ENCODE assay signal across 27 cellular contexts in the genomic region with DNA sequence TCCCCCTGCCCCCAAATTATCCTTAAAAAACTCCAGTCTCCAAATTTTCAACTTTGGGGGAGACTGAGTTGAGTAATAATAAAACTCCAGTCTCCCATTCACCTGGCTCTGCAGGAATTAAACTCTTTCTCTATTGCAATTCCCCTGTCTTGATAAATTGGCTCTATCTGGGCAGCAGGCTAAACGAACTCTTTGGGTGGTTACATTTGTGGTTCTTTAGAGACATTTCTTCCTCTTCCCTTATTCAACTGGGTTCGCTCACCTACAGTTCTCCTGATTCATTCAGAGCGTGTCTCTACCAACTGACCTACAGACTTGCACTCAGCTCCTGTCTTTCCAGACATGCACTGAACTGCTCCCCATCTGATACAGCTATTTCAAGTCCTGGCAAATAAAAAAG.
"Had no signal": no experiment of that assay in that cellular context is flagged by ENCODE, and none has a peak within 500 bp of the region (broad histone marks: within the 10 kb centered on the region; RNA-seq: fewer than 3 reads in every experiment).

No MANE protein-coding gene starts in this region.

- ATAC-seq: esophagus mucosa, gastrocnemius medialis, heart right ventricle, left cardiac atrium, left lung, left ventricle myocardium superior, lower lobe of right lung, mucosa of descending colon had no signal

- H3K36me3 ChIP-seq: esophagus squamous epithelium, heart right ventricle, left lung, lower lobe of right lung had no signal

- H3K4me3 ChIP-seq: coronary artery, dorsolateral prefrontal cortex, esophagus squamous epithelium, gastrocnemius medialis, heart right ventricle, left lung, lower lobe of right lung, mucosa of descending colon had no signal

- H3K4me1 ChIP-seq: gastrocnemius medialis, heart right ventricle, left lung, lower lobe of right lung had no signal

- DNase-seq: dermis blood vessel endothelial cell; dorsolateral prefrontal cortex; effector CD4-positive, alpha-beta T cell; effector memory CD4-positive, alpha-beta T cell; erythroblast; esophagus squamous epithelium; foreskin fibroblast; foreskin melanocyte; gastrocnemius medialis; glutamatergic neuron; head of caudate nucleus; heart right ventricle; hippocampal formation; left cardiac atrium; left lung; left ventricle myocardium superior; lower lobe of right lung; mesenchymal stem cell; mucosa of descending colon; naive B cell had no signal

- H3K27ac ChIP-seq: coronary artery, dorsolateral prefrontal cortex, epithelial cell of prostate, esophagus squamous epithelium, gastrocnemius medialis, heart right ventricle, left lung, lower lobe of right lung had no signal

- H3K27me3 ChIP-seq: dorsolateral prefrontal cortex, esophagus squamous epithelium, gastrocnemius medialis, heart right ventricle, left lung had no signal

- FAIRE-seq: colon, endometrium, islet of Langerhans, keratinocyte had no signal
